ENCODE assay signal across 13 cellular contexts in the genomic region with DNA sequence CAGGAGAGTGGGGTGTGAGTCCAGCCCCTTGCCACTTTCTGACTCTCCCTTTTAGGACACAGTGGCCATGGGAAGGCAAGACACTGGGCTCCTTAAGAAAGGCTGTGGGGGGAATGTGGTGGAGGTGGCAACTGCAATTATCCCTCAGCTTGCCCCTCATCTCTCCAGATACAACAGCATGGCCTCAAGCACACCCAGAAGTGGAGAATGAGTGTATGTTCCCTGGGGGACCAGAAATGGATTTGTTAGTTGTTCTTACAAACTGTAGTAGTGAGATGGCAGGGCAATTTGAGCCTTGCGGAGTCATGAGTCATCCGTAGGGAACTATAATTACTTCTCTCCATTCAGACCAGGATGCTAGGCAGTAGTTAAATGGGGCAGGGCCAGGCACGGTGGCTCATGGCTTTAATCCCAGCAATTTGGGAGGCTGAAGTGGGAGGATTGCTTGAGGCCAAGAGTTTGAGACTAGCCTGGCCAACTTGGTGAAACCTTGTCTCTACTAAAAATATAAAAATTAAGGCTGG. TPM values are rescaled to one million over a fixed set of nuclear protein-coding genes. Genes with fewer than 3 reads are reported as not detected.
DNase-seq lines count a peak whose midpoint lies in the region; ATAC-seq, FAIRE-seq and TF ChIP-seq lines count a peak whose summit lies in the region.
"Had no signal": no experiment of that assay in that cellular context is flagged by ENCODE, and none has a peak within 500 bp of the region (broad histone marks: within the 10 kb centered on the region; RNA-seq: fewer than 3 reads in every experiment).

No MANE protein-coding gene starts in this region.

- no peak overlapping the region for H3K56ac ChIP-seq in H1 (replicated peaks; ENCODE audit: insufficient read length, low read depth, low read length)

- no peaks in the 10 kb centered on the region for H3K79me1 ChIP-seq in H1 (ENCODE audit: low read depth, low read length)

- no peaks in the 10 kb centered on the region for H3K27me3 ChIP-seq in breast epithelium
- H3K27me3 ChIP-seq in H1 (replicated peaks in 1 of 4; ENCODE audit: control insufficient read depth in 3 of 4, extremely low read depth in 1 of 4, insufficient read depth in 3 of 4, low read length in 3 of 4), result no peaks in the 10 kb centered on the region
- H3K27me3 ChIP-seq: right atrium auricular region had no signal

- H2AFZ ChIP-seq in H1 (ENCODE audit: low read length), result no peak overlapping the region

- peak; percentile 70 for DNase-seq in MCF 10A (ENCODE audit: unreplicated experiment)
- DNase-seq in breast epithelium (ENCODE audit: low spot score in 2 of 2), result no peak
- DNase-seq in NCI-H226, result peak; percentile 62
- no peak for DNase-seq in H1 (ENCODE audit: low read depth in 1 of 2, low spot score in 2 of 2)
- no peak for DNase-seq in stimulated activated naive CD8-positive, alpha-beta T cell treated with anti-CD3 and anti-CD28 coated beads, Interleukin-15, amount 100 ng/mL, for 72 hours
- no peak for DNase-seq in GM12892 (ENCODE audit: insufficient read length)
- no peak for DNase-seq in middle frontal gyrus (ENCODE audit: extremely low spot score, low spot score)
- DNase-seq: activated naive CD4-positive, alpha-beta T cell treated with anti-CD3 and anti-CD28 coated beads, Interleukin-2, amount 50 U/mL, for 16 hours; DMS153; T-cell; tibial artery had no signal

- H4K20me1 ChIP-seq in H1 (replicated peaks in 1 of 2; ENCODE audit: control insufficient read depth in 1 of 2, insufficient read depth in 2 of 2, low read length in 2 of 2), result no peaks in the 10 kb centered on the region

- H3K4me2 ChIP-seq in H1 (ENCODE audit: insufficient read depth in 1 of 2, low read depth in 2 of 2, low read length in 2 of 2), result no peak overlapping the region

- no peak overlapping the region; the same call in 1 of the 2 replicates for H4K8ac ChIP-seq in H1 (ENCODE audit: extremely low read depth, insufficient read depth, low read length)

- H2BK15ac ChIP-seq in H1 (ENCODE audit: low read length), result no peak overlapping the region

- no peak overlapping the region for H3K4ac ChIP-seq in H1 (replicated peaks; ENCODE audit: insufficient read length, low read depth, low read length)

- no peak overlapping the region for H3K4me3 ChIP-seq in breast epithelium
- H3K4me3 ChIP-seq in H1 (ENCODE audit: extremely low read depth in 1 of 4, insufficient read depth in 2 of 4, low read depth in 3 of 4, low read length in 4 of 4), result no peak overlapping the region
- H3K4me3 ChIP-seq: right atrium auricular region, tibial artery had no signal

- H3K27ac ChIP-seq in breast epithelium (no peak overlapping the region), H1 (ENCODE audit: low read depth, low read length) (no peak overlapping the region)
- H3K27ac ChIP-seq: right atrium auricular region, tibial artery had no signal

- intact Hi-C loops in MCF 10A (cut with micrococcal nuclease) (no loop called here), breast epithelium (cut with DNase I; ENCODE audit: low total_unique reads) (no loop called here)

- peak overlapping the region; percentile 73; the same call in 1 of the 2 replicates for H2BK5ac ChIP-seq in H1 (ENCODE audit: low read depth, low read length)

- no peaks in the 10 kb centered on the region for H3K79me2 ChIP-seq in H1 (ENCODE audit: control insufficient read depth in 1 of 2, insufficient read depth in 2 of 2, low read length in 2 of 2)

- CTCF ChIA-PET in MCF 10A (lab: Yijun Ruan, JAX), result interaction anchor here (0.6 to 7.3 kb wide), 4 partner anchors 14 to 128 kb away, joined by 3 to 35 read pairs (median 7); no protein-coding TSS in a partner anchor
- CTCF ChIA-PET in H1 (lab: Charles Lee; ENCODE audit: partially characterized antibody), result interaction anchor here (1.0 to 3.3 kb wide), 5 partner anchors 18 to 74 kb away, joined by 3 to 24 read pairs (median 8); a partner anchor contains a TSS

- no peak for TF ChIP-seq EP300 in H1 (IDR thresholded peaks at IDR 0.05; ENCODE audit: borderline replicate concordance in 1 of 2, low read depth in 2 of 2, low read length in 2 of 2)

- no peak for TF ChIP-seq RAD21 in H1 (IDR thresholded peaks at IDR 0.05 in 1 of 2, conservative IDR thresholded peaks at IDR 0.05 in 1 of 2; ENCODE audit: low read depth in 2 of 2, low read length in 2 of 2)

- TF ChIP-seq CTCF in MCF 10A (IDR thresholded peaks at IDR 0.05; ENCODE audit: unreplicated experiment) (no peak), breast epithelium (IDR thresholded peaks at IDR 0.05) (no peak), H1 (IDR thresholded peaks at IDR 0.05; ENCODE audit: control extremely low read depth in 1 of 3, insufficient read depth in 1 of 3, low read depth in 1 of 3, low read length in 3 of 3) (no peak)

- H3K9me3 Mint-ChIP-seq in MCF 10A (ENCODE audit: unreplicated experiment), result no peaks in the 10 kb centered on the region
- no peaks in the 10 kb centered on the region for H3K9me3 Mint-ChIP-seq in stimulated activated naive CD8-positive, alpha-beta T cell treated with anti-CD3 and anti-CD28 coated beads, Interleukin-15, amount 100 ng/mL, for 72 hours
- H3K9me3 Mint-ChIP-seq: T-cell had no signal

- H4K5ac ChIP-seq in H1 (ENCODE audit: insufficient read length, low read depth, low read length), result no peak overlapping the region

- H3K18ac ChIP-seq in H1 (ENCODE audit: extremely low read depth, low read length), result no peak overlapping the region; the same call in 1 of the 2 replicates

- no peak overlapping the region for H3K9ac ChIP-seq in H1 (replicated peaks in 1 of 4; ENCODE audit: extremely low read depth in 1 of 4, low read depth in 3 of 4, low read length in 3 of 4)

- BruUV-seq in MCF 10A (replicated peaks; lab: Mats Ljungman, UMichigan), result no TSS peak

- no peak overlapping the region for H2BK120ac ChIP-seq in H1 (replicated peaks; ENCODE audit: low read depth, low read length)

- ATAC-seq in stimulated activated naive CD8-positive, alpha-beta T cell treated with anti-CD3 and anti-CD28 coated beads, Interleukin-15, amount 100 ng/mL, for 72 hours, result no peak
- ATAC-seq in HG02588 (IDR thresholded peaks at IDR 0.05; ENCODE audit: unreplicated experiment), result no peak
- ATAC-seq: T-cell had no signal

- no peaks in the 10 kb centered on the region for H3K9me3 ChIP-seq in breast epithelium
- H3K9me3 ChIP-seq in H1 (ENCODE audit: insufficient read depth in 2 of 2, low read depth in 1 of 2, low read length in 1 of 2), result no peaks in the 10 kb centered on the region
- H3K9me3 ChIP-seq: right atrium auricular region, tibial artery had no signal

- POLR2A ChIA-PET in MCF 10A (lab: Yijun Ruan, JAX), result no interaction called here
- POLR2A ChIA-PET in H1 (lab: Charles Lee; ENCODE audit: partially characterized antibody), result no interaction called here

- H3K4me3 Mint-ChIP-seq in MCF 10A (ENCODE audit: unreplicated experiment), result no peak overlapping the region
- peak overlapping the region; percentile 16 to 31 for H3K4me3 Mint-ChIP-seq in stimulated activated naive CD8-positive, alpha-beta T cell treated with anti-CD3 and anti-CD28 coated beads, Interleukin-15, amount 100 ng/mL, for 72 hours
- H3K4me3 Mint-ChIP-seq: T-cell had no signal

- peaks cover 10% of the 10 kb centered on the region for H3K27me3 Mint-ChIP-seq in MCF 10A (ENCODE audit: insufficient read depth, unreplicated experiment)
- no peaks in the 10 kb centered on the region for H3K27me3 Mint-ChIP-seq in stimulated activated naive CD8-positive, alpha-beta T cell treated with anti-CD3 and anti-CD28 coated beads, Interleukin-15, amount 100 ng/mL, for 72 hours

- H2AK5ac ChIP-seq in H1 (ENCODE audit: low read depth, low read length), result no peak overlapping the region

- FAIRE-seq in H1 (lab: Jason Lieb, UNC) (no peak), GM12892 (lab: Jason Lieb, UNC) (no peak)

- H3K4me1 ChIP-seq in breast epithelium (no peaks in the 10 kb centered on the region), H1 (replicated peaks in 1 of 4; ENCODE audit: control insufficient read depth in 3 of 4, insufficient read depth in 4 of 4, low read length in 3 of 4) (peaks cover 11 to 20% (median 15%) of the 10 kb centered on the region in 4 experiments)

- TF ChIP-seq POLR2A in breast epithelium (IDR thresholded peaks at IDR 0.05) (no peak), H1 (IDR thresholded peaks at IDR 0.05; ENCODE audit: control extremely low read depth in 1 of 2, low read depth in 2 of 2, low read length in 2 of 2) (no peak), GM12892 (IDR thresholded peaks at IDR 0.05; ENCODE audit: low read depth, low read length) (no peak)

- no peak overlapping the region for H3K14ac ChIP-seq in H1 (ENCODE audit: insufficient read length)

- H3K36me3 ChIP-seq in breast epithelium, result no peaks in the 10 kb centered on the region
- H3K36me3 ChIP-seq in H1 (ENCODE audit: control insufficient read depth in 2 of 4, insufficient read depth in 4 of 4, low read length in 3 of 4), result no peaks in the 10 kb centered on the region
- H3K36me3 ChIP-seq: right atrium auricular region, tibial artery had no signal

- WGBS in H1 (ENCODE audit: extremely low coverage in 1 of 2, insufficient coverage in 1 of 2, insufficient read length in 1 of 2, insufficient replicate concordance in 2 of 2, low coverage in 1 of 2, low lambda C conversion rate in 2 of 2, missing lambda C conversion rate in 1 of 2), 2 experiments, result 94% methylated on average over 3 of the region's 3 CpGs; no CpG with 5 or more reads in 1 of the 2 experiments

- peak overlapping the region; percentile 93 for H2BK12ac ChIP-seq in H1 (ENCODE audit: low read depth, low read length)

- peaks cover 5% of the 10 kb centered on the region for H3K4me1 Mint-ChIP-seq in MCF 10A (ENCODE audit: insufficient read depth, unreplicated experiment)
- peaks cover 45% of the 10 kb centered on the region for H3K4me1 Mint-ChIP-seq in stimulated activated naive CD8-positive, alpha-beta T cell treated with anti-CD3 and anti-CD28 coated beads, Interleukin-15, amount 100 ng/mL, for 72 hours

- H2BK20ac ChIP-seq in H1 (ENCODE audit: low read length), result peak overlapping the region; percentile 83; the same call in 1 of the 2 replicates

- H4K91ac ChIP-seq in H1 (replicated peaks; ENCODE audit: insufficient read length, low read length), result peak overlapping the region; percentile 7

- H3K27ac Mint-ChIP-seq in MCF 10A (ENCODE audit: low read depth, unreplicated experiment), result no peak overlapping the region
- peak overlapping the region; percentile 66 to 91 for H3K27ac Mint-ChIP-seq in stimulated activated naive CD8-positive, alpha-beta T cell treated with anti-CD3 and anti-CD28 coated beads, Interleukin-15, amount 100 ng/mL, for 72 hours
- H3K27ac Mint-ChIP-seq: T-cell had no signal

- no peak overlapping the region for H3K23ac ChIP-seq in H1 (ENCODE audit: insufficient read length)

- no peaks in the 10 kb centered on the region for H3K23me2 ChIP-seq in H1 (ENCODE audit: low read depth, low read length)

- H3K36me3 Mint-ChIP-seq in MCF 10A (ENCODE audit: insufficient read depth, unreplicated experiment), result no peaks in the 10 kb centered on the region
- H3K36me3 Mint-ChIP-seq: T-cell had no signal

RNA-seq across cellular contexts. Expression of a gene that starts 25.6 kb away (rescaled TPM):
- total RNA-seq in MCF 10A (2022) (not detected in 2 replicates), breast epithelium (1 to 10 TPM in 2 of 3 donors, not detected in 1; 2.2 to 2.9 TPM)
- total RNA-seq in H1 (2021; fragmentation: NEBNext Ultra II Directional; extraction: Animal tissue kit (Norgen Biotek cat#: 25700)), result not detected in 2 replicates
- polyA plus RNA-seq in H1 (2011; rRNA removed), result 0.11 TPM in 1 of 2 replicates, not detected in the other
- polyA plus RNA-seq in H1 (2011; cell fraction: cytosol; rRNA removed), result 0.09 TPM
- not detected for polyA plus RNA-seq in H1 (2011; cell fraction: nucleus; rRNA removed)
- polyA plus RNA-seq in H1 (2012, experiment 1 of 2), result not detected in 4 replicates
- not detected for polyA plus RNA-seq in H1 (2012, experiment 2 of 2)
- polyA plus RNA-seq in H1 (2013, experiment 1 of 2), result not detected
- 0.06 TPM for polyA plus RNA-seq in H1 (2013, experiment 2 of 2)
- polyA minus RNA-seq in H1 (2011; rRNA and poly(A)+ RNA removed), result not detected in 2 replicates
- not detected for polyA minus RNA-seq in H1 (2011; cell fraction: cytosol; rRNA and poly(A)+ RNA removed)
- polyA minus RNA-seq in H1 (2011; cell fraction: nucleus; rRNA and poly(A)+ RNA removed), result not detected
- polyA plus RNA-seq in GM12892 (2012; ENCODE audit: missing spikeins), result 0.47 TPM
- total RNA-seq: right atrium auricular region, T-cell had no signal

RNA-seq across cellular contexts. Expression of a gene that starts 41.1 kb away (rescaled TPM):
- 8.6 and 11.7 TPM in 2 replicates for total RNA-seq in MCF 10A (2022)
- 1,000 to 10,000 TPM in 1 of 3 donors, 100 to 1,000 TPM in 2; 152 to 1,550 (median 380) TPM for total RNA-seq in breast epithelium
- 12.5 and 15.9 TPM in 2 replicates for total RNA-seq in H1 (2021; fragmentation: NEBNext Ultra II Directional; extraction: Animal tissue kit (Norgen Biotek cat#: 25700))
- polyA plus RNA-seq in H1 (2011; rRNA removed), result 8.7 and 17.0 TPM in 2 replicates
- 10.3 TPM for polyA plus RNA-seq in H1 (2011; cell fraction: cytosol; rRNA removed)
- 15.3 TPM for polyA plus RNA-seq in H1 (2011; cell fraction: nucleus; rRNA removed)
- 5.6 to 13.0 TPM (median 9.4 TPM) in 4 replicates for polyA plus RNA-seq in H1 (2012, experiment 1 of 2)
- polyA plus RNA-seq in H1 (2012, experiment 2 of 2), result 5.2 TPM
- polyA plus RNA-seq in H1 (2013, experiment 1 of 2), result 6.4 TPM
- 5.8 TPM for polyA plus RNA-seq in H1 (2013, experiment 2 of 2)
- 3.5 and 7.4 TPM in 2 replicates for polyA minus RNA-seq in H1 (2011; rRNA and poly(A)+ RNA removed)
- 10.0 TPM for polyA minus RNA-seq in H1 (2011; cell fraction: cytosol; rRNA and poly(A)+ RNA removed)
- 18.8 TPM for polyA minus RNA-seq in H1 (2011; cell fraction: nucleus; rRNA and poly(A)+ RNA removed)
- 2.6 TPM for polyA plus RNA-seq in GM12892 (2012; ENCODE audit: missing spikeins)

RNA-seq across cellular contexts. Expression of a gene that starts 59.9 kb away (rescaled TPM):
- total RNA-seq in MCF 10A (2022) (0.32 and 0.56 TPM in 2 replicates), breast epithelium (10 to 100 TPM in 2 of 3 donors, under 1 TPM in 1; 0.64 to 33.4 (median 12.3) TPM)
- 1.8 and 2.0 TPM in 2 replicates for total RNA-seq in H1 (2021; fragmentation: NEBNext Ultra II Directional; extraction: Animal tissue kit (Norgen Biotek cat#: 25700))
- 2.0 and 3.6 TPM in 2 replicates for polyA plus RNA-seq in H1 (2011; rRNA removed)
- polyA plus RNA-seq in H1 (2011; cell fraction: cytosol; rRNA removed), result 3.3 TPM
- polyA plus RNA-seq in H1 (2011; cell fraction: nucleus; rRNA removed), result 4.8 TPM
- 1.4 to 4.3 TPM (median 1.9 TPM) in 4 replicates for polyA plus RNA-seq in H1 (2012, experiment 1 of 2)
- 0.51 TPM for polyA plus RNA-seq in H1 (2012, experiment 2 of 2)
- polyA plus RNA-seq in H1 (2013, experiment 1 of 2), result 3.7 TPM
- 3.3 TPM for polyA plus RNA-seq in H1 (2013, experiment 2 of 2)
- polyA minus RNA-seq in H1 (2011; rRNA and poly(A)+ RNA removed), result 2.5 and 5.5 TPM in 2 replicates
- polyA minus RNA-seq in H1 (2011; cell fraction: cytosol; rRNA and poly(A)+ RNA removed), result 2.0 TPM
- polyA minus RNA-seq in H1 (2011; cell fraction: nucleus; rRNA and poly(A)+ RNA removed), result 2.4 TPM
- 3.8 TPM for polyA plus RNA-seq in GM12892 (2012; ENCODE audit: missing spikeins)

Comparison
In these comparisons a context has a peak if more than half of its experiments do, and no peak if none do; other contexts are left out.
1. DNase-seq: peak in MCF 10A (single experiment) and NCI-H226 (single experiment); none in breast epithelium (0 of 2), H1 (0 of 2), stimulated activated naive CD8-positive, alpha-beta T cell treated with anti-CD3 and anti-CD28 coated beads, Interleukin-15, amount 100 ng/mL, for 72 hours (0 of 2), GM12892 (single experiment) and middle frontal gyrus (single experiment).